In the genomic region with DNA sequence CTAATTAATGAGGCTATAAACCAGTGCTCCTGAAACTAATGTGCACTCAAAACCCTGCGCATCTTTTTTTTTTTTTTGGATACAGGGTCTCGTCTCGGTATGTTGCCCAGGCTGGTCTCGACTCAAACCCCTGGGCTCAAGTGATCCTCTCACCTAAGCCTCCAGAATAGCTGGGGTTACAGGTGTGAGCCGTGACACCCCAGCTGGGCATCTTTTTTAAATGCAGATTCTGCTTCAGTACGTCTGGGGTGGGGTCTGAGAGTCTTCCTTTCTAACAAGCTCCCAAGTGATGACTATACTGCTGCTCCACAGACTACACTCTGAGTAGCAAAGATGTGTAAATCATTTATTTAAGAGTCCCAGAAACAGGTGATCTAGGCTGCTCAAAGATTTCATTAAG, we compare ENCODE assay signal across 27 cellular contexts.
DNase-seq lines count a peak whose midpoint lies in the region; ATAC-seq and TF ChIP-seq lines count a peak whose summit lies in the region.
"Had no signal": no experiment of that assay in that cellular context is flagged by ENCODE, and none has a peak within 500 bp of the region (broad histone marks: within the 10 kb centered on the region; RNA-seq: fewer than 3 reads in every experiment).

No MANE protein-coding gene starts in this region.

- H3K4me1 ChIP-seq in DOHH2 (ENCODE audit: control insufficient read depth, low read length) (peaks cover 100% of the 10 kb centered on the region), HCT116 (ENCODE audit: control insufficient read depth in 1 of 2, insufficient read depth in 2 of 2, low read length in 2 of 2) (peaks cover 0 to 18% of the 10 kb centered on the region in 2 experiments; a peak in 2 of 4 replicates), OCI-LY1 (ENCODE audit: insufficient read depth, low read length, severe bottlenecking) (peaks cover 83% of the 10 kb centered on the region), iPS-20b (ENCODE audit: insufficient read depth, low read length) (peaks cover 16% of the 10 kb centered on the region; the same call in 1 of the 2 replicates), gastrocnemius medialis (peaks cover 3 to 19% of the 10 kb centered on the region in 2 donors)

- RAD21 ChIA-PET in HCT116 (lab: Charles Lee; ENCODE audit: low non-redundant PET in 1 of 2, low total read pairs in 2 of 2, uncharacterized antibody in 2 of 2, unreplicated experiment in 2 of 2), result interaction anchor here in 1 of 2 experiments (0.6 kb wide), 1 partner anchor 87 kb away, joined by 3 read pairs; no protein-coding TSS in a partner anchor

- H2AFZ ChIP-seq in HCT116 (ENCODE audit: low read depth, low read length, poor library complexity, severe bottlenecking), result no peak overlapping the region
- no peak overlapping the region for H2AFZ ChIP-seq in OCI-LY1 (ENCODE audit: low read length)

- CTCF ChIA-PET in HCT116 (lab: Charles Lee), result no interaction called here
- CTCF ChIA-PET in T-cell (lab: Charles Lee), result interaction anchor here in 1 of 2 donors (0.7 kb wide), 1 partner anchor 335 kb away, joined by 8 read pairs; no protein-coding TSS in a partner anchor

- H3K79me2 ChIP-seq in DOHH2 (ENCODE audit: control insufficient read depth, low read length) (peaks cover 73% of the 10 kb centered on the region), HCT116 (ENCODE audit: insufficient read depth, low read length) (no peaks in the 10 kb centered on the region), OCI-LY1 (ENCODE audit: insufficient read depth, low read length) (no peaks in the 10 kb centered on the region)

- H3K36me3 ChIP-seq in DOHH2 (ENCODE audit: control insufficient read depth, low read length) (peaks cover 49% of the 10 kb centered on the region), HCT116 (ENCODE audit: control insufficient read depth in 1 of 2, insufficient read depth in 2 of 2, low read length in 2 of 2) (no peaks in the 10 kb centered on the region), OCI-LY1 (ENCODE audit: insufficient read depth, low read length) (0 out of 2 replicates have a peak, but pooled peaks cover 9% of the 10 kb centered on the region), iPS-20b (ENCODE audit: insufficient read depth, low read depth, low read length) (no peaks in the 10 kb centered on the region), gastrocnemius medialis (no peaks in the 10 kb centered on the region)
- H3K36me3 ChIP-seq: BE2C, ovary had no signal

- H3F3A ChIP-seq in DOHH2 (ENCODE audit: control insufficient read depth, insufficient read depth), result peaks cover 59% of the 10 kb centered on the region
- H3F3A ChIP-seq in OCI-LY1 (ENCODE audit: insufficient read depth, low read length), result peaks cover 13% of the 10 kb centered on the region

- DNase-seq in HCT116 (ENCODE audit: low read depth, low spot score), result no peak
- DNase-seq in T-cell, result no peak
- DNase-seq in gastrocnemius medialis, result no peak
- no peak for DNase-seq in NCI-H1105 treated with DMSO at 0.1 percent for 48 hours (lab: John Stamatoyannopoulos, UW)
- DNase-seq in T-helper 2 cell, result no peak
- DNase-seq: activated B cell treated with CpG ODN at 0.5 μM for 24 hours; activated CD4-positive, alpha-beta T cell treated with anti-CD3 and anti-CD28 coated beads, Interleukin-2, amount 50 U/mL, for 1 hour; activated gamma-delta T cell; activated naive CD8-positive, alpha-beta T cell treated with anti-CD3 and anti-CD28 coated beads for 36 hours; activated T-cell treated with anti-CD3 and anti-CD28 coated beads, Interleukin-2, amount 50 U/mL, for 24 hours; anterior cingulate cortex; BE2C; effector CD4-positive, alpha-beta T cell; HFFc6; NCI-H1048; NCI-H526 treated with DMSO at 0.1 percent for 48 hours; OCI-M1; retina; T-helper 1 cell had no signal

- no peaks in the 10 kb centered on the region for H3K36me3 Mint-ChIP-seq in T-cell
- H3K36me3 Mint-ChIP-seq: natural killer cell treated with Interleukin-12 subunit alpha and Interleukin-12 subunit beta and Interleukin-15 and Interleukin-18, amount 100 ng/mL, for 72 hours; stimulated activated memory B cell treated with anti-CD40 and anti-IgM and Interleukin-4, amounts not matched to agents 10 μg/mL and 1 μg/mL and 100 μg/mL, for 72 hours had no signal

- no peak overlapping the region for H3K4me3 Mint-ChIP-seq in T-cell
- H3K4me3 Mint-ChIP-seq: activated B cell treated with CpG ODN at 0.5 μM for 24 hours; activated naive CD8-positive, alpha-beta T cell treated with anti-CD3 and anti-CD28 coated beads for 36 hours; activated T-cell treated with anti-CD3 and anti-CD28 coated beads, Interleukin-2, amount 50 U/mL, for 24 hours; natural killer cell treated with Interleukin-12 subunit alpha and Interleukin-12 subunit beta and Interleukin-15 and Interleukin-18, amount 100 ng/mL, for 72 hours; stimulated activated memory B cell treated with anti-CD40 and anti-IgM and Interleukin-4, amounts not matched to agents 10 μg/mL and 1 μg/mL and 100 μg/mL, for 72 hours had no signal

- in situ Hi-C loops in gastrocnemius medialis (cut with MboI; ENCODE audit: low sequenced_read_pairs in 4 of 4), result no loop called here

- BruUV-seq in HCT116 (replicated peaks; lab: Mats Ljungman, UMichigan), result no TSS peak

- TF ChIP-seq RAD21 in HCT116 (IDR thresholded peaks at IDR 0.05; ENCODE audit: low read depth), result no peak

- intact Hi-C loops in HCT116 (cut with micrococcal nuclease) (no loop called here), gastrocnemius medialis (cut with DNase I; ENCODE audit: low total_unique reads) (no loop called here)

- peak overlapping the region; percentile 95 for H3K4me2 ChIP-seq in DOHH2 (ENCODE audit: low read length)
- peak overlapping the region; percentile 61; the same call in 1 of the 2 replicates for H3K4me2 ChIP-seq in HCT116 (ENCODE audit: low read length)
- peak overlapping the region; percentile 34 for H3K4me2 ChIP-seq in OCI-LY1 (ENCODE audit: low read length)

- H4K20me1 ChIP-seq in DOHH2 (ENCODE audit: control insufficient read depth, insufficient read depth, low read depth, low read length), result no peaks in the 10 kb centered on the region
- H4K20me1 ChIP-seq in HCT116 (ENCODE audit: insufficient read depth), result no peaks in the 10 kb centered on the region
- no peaks in the 10 kb centered on the region for H4K20me1 ChIP-seq in OCI-LY1 (ENCODE audit: insufficient read depth, low read length)

- no peak overlapping the region for H3K27ac Mint-ChIP-seq in T-cell
- H3K27ac Mint-ChIP-seq: activated naive CD8-positive, alpha-beta T cell treated with anti-CD3 and anti-CD28 coated beads for 36 hours; activated T-cell treated with anti-CD3 and anti-CD28 coated beads, Interleukin-2, amount 50 U/mL, for 24 hours; HFFc6; natural killer cell treated with Interleukin-12 subunit alpha and Interleukin-12 subunit beta and Interleukin-15 and Interleukin-18, amount 100 ng/mL, for 72 hours had no signal

- H3K27me3 Mint-ChIP-seq in T-cell, result no peaks in the 10 kb centered on the region
- H3K27me3 Mint-ChIP-seq: activated B cell treated with CpG ODN at 0.5 μM for 24 hours; activated naive CD8-positive, alpha-beta T cell treated with anti-CD3 and anti-CD28 coated beads for 36 hours; activated T-cell treated with anti-CD3 and anti-CD28 coated beads, Interleukin-2, amount 50 U/mL, for 24 hours; stimulated activated memory B cell treated with anti-CD40 and anti-IgM and Interleukin-4, amounts not matched to agents 10 μg/mL and 1 μg/mL and 100 μg/mL, for 72 hours had no signal

- H3K9ac ChIP-seq in HCT116 (ENCODE audit: low read length) (no peak overlapping the region), OCI-LY1 (ENCODE audit: low read length) (peak overlapping the region; percentile 24), iPS-20b (ENCODE audit: low read depth, low read length) (no peak overlapping the region)

- POLR2A ChIA-PET in HCT116 (lab: Charles Lee) (no interaction called here), T-cell (lab: Charles Lee) (interaction anchor here (0.6 to 0.7 kb wide), 2 partner anchors 16 to 139 kb away, joined by 5 to 20 read pairs; no protein-coding TSS in a partner anchor)

- H3K27me3 ChIP-seq in DOHH2 (ENCODE audit: control insufficient read depth, low read length) (no peaks in the 10 kb centered on the region), HCT116 (ENCODE audit: insufficient read depth, low read length) (no peaks in the 10 kb centered on the region), OCI-LY1 (ENCODE audit: insufficient read depth, low read length) (no peaks in the 10 kb centered on the region), iPS-20b (ENCODE audit: insufficient read depth, low read length) (peaks cover 4% of the 10 kb centered on the region; the same call in 1 of the 2 replicates), gastrocnemius medialis (no peaks in the 10 kb centered on the region)
- H3K27me3 ChIP-seq: BE2C, ovary had no signal

- H3K4me1 Mint-ChIP-seq in T-cell, result peaks cover 29 to 40% (median 35%) of the 10 kb centered on the region in 3 donors

- peak overlapping the region; percentile 97 for H3K27ac ChIP-seq in DOHH2 (ENCODE audit: low read depth, low read length)
- no peak overlapping the region for H3K27ac ChIP-seq in HCT116 (ENCODE audit: low read depth, low read length)
- H3K27ac ChIP-seq in OCI-LY1 (ENCODE audit: low read depth, low read length, poor library complexity, severe bottlenecking), result peak overlapping the region; percentile 98
- H3K27ac ChIP-seq in iPS-20b (ENCODE audit: low read length), result no peak overlapping the region
- H3K27ac ChIP-seq in gastrocnemius medialis, result peak overlapping the region in 1 of 4 donors; percentile 15
- H3K27ac ChIP-seq: HL-60, ovary had no signal

- ATAC-seq in HCT116, result no peak
- no peak for ATAC-seq in T-cell (replicated peaks in 1 of 4)
- ATAC-seq in gastrocnemius medialis, result no peak
- ATAC-seq: HepG2; natural killer cell treated with Interleukin-12 subunit alpha and Interleukin-12 subunit beta and Interleukin-15 and Interleukin-18, amount 100 ng/mL, for 72 hours; stimulated activated memory B cell treated with anti-CD40 and anti-IgM and Interleukin-4, amounts not matched to agents 10 μg/mL and 1 μg/mL and 100 μg/mL, for 72 hours had no signal

- no peaks in the 10 kb centered on the region for H3K9me3 Mint-ChIP-seq in T-cell
- H3K9me3 Mint-ChIP-seq: activated B cell treated with CpG ODN at 0.5 μM for 24 hours; activated naive CD8-positive, alpha-beta T cell treated with anti-CD3 and anti-CD28 coated beads for 36 hours; activated T-cell treated with anti-CD3 and anti-CD28 coated beads, Interleukin-2, amount 50 U/mL, for 24 hours; HFFc6; natural killer cell treated with Interleukin-12 subunit alpha and Interleukin-12 subunit beta and Interleukin-15 and Interleukin-18, amount 100 ng/mL, for 72 hours; stimulated activated memory B cell treated with anti-CD40 and anti-IgM and Interleukin-4, amounts not matched to agents 10 μg/mL and 1 μg/mL and 100 μg/mL, for 72 hours had no signal

- H3K4me3 ChIP-seq in DOHH2 (ENCODE audit: low read length) (peak overlapping the region; percentile 50), HCT116 (replicated peaks in 1 of 2; ENCODE audit: low read depth in 1 of 2, low read length in 2 of 2) (no peak overlapping the region), OCI-LY1 (ENCODE audit: low read depth, low read length, poor library complexity, severe bottlenecking) (no peak overlapping the region), iPS-20b (ENCODE audit: low read length) (peak overlapping the region; percentile 42; the same call in 1 of the 2 replicates), gastrocnemius medialis (no peak overlapping the region)
- H3K4me3 ChIP-seq: ovary had no signal

- no peaks in the 10 kb centered on the region for H3K9me3 ChIP-seq in DOHH2 (ENCODE audit: control insufficient read depth, insufficient read depth, low read length)
- no peaks in the 10 kb centered on the region for H3K9me3 ChIP-seq in HCT116 (ENCODE audit: control insufficient read depth in 1 of 2, insufficient read depth in 1 of 2, low read depth in 1 of 2, low read length in 2 of 2)
- H3K9me3 ChIP-seq in OCI-LY1 (ENCODE audit: low read length), result no peaks in the 10 kb centered on the region
- no peaks in the 10 kb centered on the region for H3K9me3 ChIP-seq in iPS-20b (ENCODE audit: insufficient read depth, low read depth, low read length)
- no peaks in the 10 kb centered on the region for H3K9me3 ChIP-seq in gastrocnemius medialis
- H3K9me3 ChIP-seq: BE2C, ovary had no signal

- TF ChIP-seq POLR2A in HCT116 (IDR thresholded peaks at IDR 0.05; ENCODE audit: borderline replicate concordance, extremely low read depth, insufficient read depth, insufficient read length) (no peak), gastrocnemius medialis (IDR thresholded peaks at IDR 0.05) (no peak)

- TF ChIP-seq CTCF in DOHH2 (IDR thresholded peaks at IDR 0.05; ENCODE audit: low read depth, low read length, poor library complexity, severe bottlenecking), result no peak
- no peak for TF ChIP-seq CTCF in HCT116 (IDR thresholded peaks at IDR 0.05 in 2 of 3, conservative IDR thresholded peaks at IDR 0.05 in 1 of 3; ENCODE audit: borderline replicate concordance in 1 of 3, insufficient read depth in 1 of 3, low read depth in 2 of 3, low read length in 2 of 3)
- TF ChIP-seq CTCF in OCI-LY1 (IDR thresholded peaks at IDR 0.05; ENCODE audit: low read length), result no peak
- no peak for TF ChIP-seq CTCF in gastrocnemius medialis (IDR thresholded peaks at IDR 0.05 in 4 of 5, conservative IDR thresholded peaks at IDR 0.05 in 1 of 5)

- H3K9me2 ChIP-seq in DOHH2 (replicated peaks; ENCODE audit: control insufficient read depth, low read length) (no peaks in the 10 kb centered on the region), HCT116 (ENCODE audit: insufficient read depth) (no peaks in the 10 kb centered on the region), OCI-LY1 (ENCODE audit: low read depth, low read length) (no peaks in the 10 kb centered on the region)

Comparison
In these comparisons a context has a peak if more than half of its experiments do, and no peak if none do; other contexts are left out.
1. H3K27ac ChIP-seq: peak in DOHH2 (single experiment) and OCI-LY1 (single experiment); none in HCT116 (single experiment) and iPS-20b (single experiment).
2. H3K4me2 ChIP-seq: peak in every context shown above with its lines; median percentile 95 in DOHH2; 61 in HCT116; 34 in OCI-LY1.
3. H3K4me3 ChIP-seq: peak in DOHH2 (single experiment) and iPS-20b (single experiment); none in HCT116 (0 of 2), OCI-LY1 (single experiment) and gastrocnemius medialis (0 of 4).